In genomic region chr20:61559706-61560315, GRCh38 we compare ENCODE assay signal across 18 cellular contexts.
DNase-seq lines count a peak whose midpoint lies in the region; ATAC-seq, FAIRE-seq and TF ChIP-seq lines count a peak whose summit lies in the region.
"Had no signal": no experiment of that assay in that cellular context is flagged by ENCODE, and none has a peak within 500 bp of the region (broad histone marks: within the 10 kb centered on the region; RNA-seq: fewer than 3 reads in every experiment).

No MANE protein-coding gene starts in this region.

- H2BK15ac ChIP-seq in IMR-90 (ENCODE audit: low read depth, low read length) (no peak overlapping the region), mesendoderm (replicated peaks; ENCODE audit: low read depth) (no peak overlapping the region)

- POLR2A ChIA-PET in IMR-90 (lab: Charles Lee; ENCODE audit: unreplicated experiment) = no interaction called here
- POLR2A ChIA-PET in K562 (lab: Yijun Ruan, JAX) = interaction anchor here (0.8 kb wide), 1 partner anchor 11 kb away, joined by 4 read pairs; no protein-coding TSS in a partner anchor

- no peak overlapping the region for H2BK5ac ChIP-seq in IMR-90 (ENCODE audit: low read depth, low read length, poor library complexity, severe bottlenecking)
- peak overlapping the region; percentile 77 for H2BK5ac ChIP-seq in mesendoderm (ENCODE audit: low read length)

- no peak for TF ChIP-seq EP300 in K562 (IDR thresholded peaks at IDR 0.05; ENCODE audit: low read length)

- ATAC-seq in IMR-90 (ENCODE audit: low read depth) = no peak
- no peak for ATAC-seq in K562
- ATAC-seq in GM18867 (IDR thresholded peaks at IDR 0.05; ENCODE audit: unreplicated experiment) = no peak

- H3K14ac ChIP-seq in IMR-90 (replicated peaks; ENCODE audit: low read depth, low read length) = no peak overlapping the region

- H3K4me2 ChIP-seq in IMR-90 (ENCODE audit: low read depth, low read length) = no peak overlapping the region
- no peak overlapping the region for H3K4me2 ChIP-seq in K562 (ENCODE audit: insufficient read depth, low read length)
- no peak overlapping the region for H3K4me2 ChIP-seq in mesendoderm (ENCODE audit: low read length)

- dilution Hi-C loops in IMR-90 (cut with HindIII; ENCODE audit: low sequenced_read_pairs, unreplicated experiment) = no loop called here

- no peak overlapping the region for H4K91ac ChIP-seq in IMR-90 (ENCODE audit: insufficient read depth, low read depth, low read length)

- no peak overlapping the region for H4K5ac ChIP-seq in IMR-90 (ENCODE audit: low read depth, low read length)
- H4K5ac ChIP-seq in mesendoderm (ENCODE audit: low read length) = no peak overlapping the region

- TF ChIP-seq POLR2A in IMR-90 (IDR thresholded peaks at IDR 0.05; ENCODE audit: low read depth, low read length) = no peak
- TF ChIP-seq POLR2A in K562 (conservative IDR thresholded peaks at IDR 0.05) = no peak
- no peak for TF ChIP-seq POLR2A in thyroid gland (IDR thresholded peaks at IDR 0.05)

- no peak overlapping the region for H3K56ac ChIP-seq in IMR-90 (ENCODE audit: extremely low read depth, insufficient read depth, low read length)
- H3K56ac ChIP-seq in mesendoderm (ENCODE audit: low read length) = peak overlapping the region; percentile 75

- no peaks in the 10 kb centered on the region for H3K9me3 ChIP-seq in IMR-90 (ENCODE audit: control insufficient read depth, insufficient read depth, low read length)
- H3K9me3 ChIP-seq in K562 (replicated peaks; ENCODE audit: control insufficient read depth, insufficient read depth, low read depth, low read length) = no peaks in the 10 kb centered on the region
- H3K9me3 ChIP-seq in thyroid gland = no peaks in the 10 kb centered on the region
- H3K9me3 ChIP-seq: Caco-2, HAP-1 had no signal

- no peak overlapping the region for H4K8ac ChIP-seq in IMR-90 (ENCODE audit: low read depth in 2 of 2, low read length in 2 of 2)
- H4K8ac ChIP-seq in mesendoderm (ENCODE audit: low read depth, low read length) = no peak overlapping the region

- H3K4me1 ChIP-seq in IMR-90 (ENCODE audit: control insufficient read depth, insufficient read depth, low read length) (peaks cover 10% of the 10 kb centered on the region), K562 (replicated peaks in 1 of 2; ENCODE audit: control insufficient read depth in 2 of 2, insufficient read depth in 2 of 2, low read length in 2 of 2) (peaks cover 0 to 4% of the 10 kb centered on the region in 2 experiments; a peak in 2 of 5 replicates), mesendoderm (ENCODE audit: control insufficient read depth, low read depth, low read length) (peaks cover 6% of the 10 kb centered on the region), thyroid gland (no peaks in the 10 kb centered on the region)
- H3K4me1 ChIP-seq: Caco-2, HAP-1 had no signal

- H2AFZ ChIP-seq in IMR-90 (replicated peaks; ENCODE audit: low read length, poor library complexity) = peak overlapping the region; percentile 9
- H2AFZ ChIP-seq in K562 (ENCODE audit: low read depth, low read length) = no peak overlapping the region

- H2AK9ac ChIP-seq in IMR-90 (replicated peaks; ENCODE audit: low read depth, low read length, poor library complexity) = peak overlapping the region; percentile 9

- no peaks in the 10 kb centered on the region for H3K79me2 ChIP-seq in K562 (ENCODE audit: control insufficient read depth, insufficient read depth, low read length)
- no peaks in the 10 kb centered on the region for H3K79me2 ChIP-seq in mesendoderm (ENCODE audit: control insufficient read depth, insufficient read depth, low read length)

- H3K4ac ChIP-seq in IMR-90 (ENCODE audit: low read depth, low read length) (peak overlapping the region; percentile 11; the same call in 1 of the 2 replicates), mesendoderm (ENCODE audit: low read depth, low read length) (no peak overlapping the region)

- H3K23ac ChIP-seq in IMR-90 (ENCODE audit: low read depth, low read length) = no peak overlapping the region
- H3K23ac ChIP-seq in mesendoderm (ENCODE audit: low read length) = peak overlapping the region; percentile 69

- WGBS in IMR-90 (ENCODE audit: extremely low coverage in 2 of 2, insufficient read length in 1 of 2), 2 experiments = 87% methylated on average over 12 of the region's 19 CpGs; no CpG with 5 or more reads in 1 of the 2 experiments
- WGBS in K562 (ENCODE audit: insufficient coverage, low coverage, missing lambda C conversion rate) = 2% methylated on average over 19 of the region's 19 CpGs
- no CpG with 5 or more reads among the region's 19 CpGs for WGBS in mesendoderm (ENCODE audit: extremely low coverage, insufficient coverage, low lambda C conversion rate)
- 77 to 83% methylated on average over 12 to 19 of the region's 19 CpGs for WGBS in thyroid gland, 2 donors

- no TSS peak for BruUV-seq in IMR-90 (replicated peaks; lab: Mats Ljungman, UMichigan)
- no TSS peak for BruUV-seq in K562 (replicated peaks; lab: Mats Ljungman, UMichigan)

- no peak overlapping the region for H3K18ac ChIP-seq in IMR-90 (ENCODE audit: low read depth, low read length)
- H3K18ac ChIP-seq in mesendoderm (ENCODE audit: low read length) = no peak overlapping the region

- H3K79me1 ChIP-seq in IMR-90 (ENCODE audit: low read depth in 1 of 2, low read length in 2 of 2) (peaks cover 0 to under 1% of the 10 kb centered on the region in 2 experiments; a peak in 2 of 4 replicates), mesendoderm (ENCODE audit: low read length) (no peaks in the 10 kb centered on the region)

- CTCF ChIA-PET in IMR-90 (lab: Yijun Ruan, JAX) (interaction anchor here (0.5 kb wide), 1 partner anchor 331 kb away, joined by 3 read pairs; no protein-coding TSS in a partner anchor), K562 (lab: Yijun Ruan, JAX; ENCODE audit: low intra/inter-chr PET ratio) (no interaction called here)

- H2BK120ac ChIP-seq in IMR-90 (ENCODE audit: low read depth, low read length) (no peak overlapping the region), mesendoderm (ENCODE audit: low read depth, low read length) (no peak overlapping the region)

- TF ChIP-seq RAD21 in IMR-90 (IDR thresholded peaks at IDR 0.05; ENCODE audit: low read length) (no peak), K562 (CRISPR knock-in tag; conservative IDR thresholded peaks at IDR 0.05 in 1 of 2, IDR thresholded peaks at IDR 0.05 in 1 of 2) (no peak)

- in situ Hi-C loops in IMR-90 (cut with MboI; ENCODE audit: low sequenced_read_pairs) = no loop called here
- in situ Hi-C loops in K562 (cut with MboI) = no loop called here

- H3K27me3 ChIP-seq in IMR-90 (ENCODE audit: control insufficient read depth, insufficient read depth, low read length) (no peaks in the 10 kb centered on the region), K562 (ENCODE audit: control insufficient read depth in 2 of 2, insufficient read depth in 2 of 2, low read length in 2 of 2) (peaks cover 9 to 57% of the 10 kb centered on the region in 2 experiments; a peak in 3 of 5 replicates), mesendoderm (ENCODE audit: insufficient read depth, low read length, poor library complexity) (no peaks in the 10 kb centered on the region), thyroid gland (no peaks in the 10 kb centered on the region)

- H3K4me3 ChIP-seq in IMR-90 (ENCODE audit: insufficient read depth, low read depth, low read length) (no peak overlapping the region), K562 (no peak overlapping the region), mesendoderm (ENCODE audit: low read length) (no peak overlapping the region), thyroid gland (replicated peaks in 1 of 3) (no peak overlapping the region)
- H3K4me3 ChIP-seq: HAP-1 had no signal

- H3K9ac ChIP-seq in IMR-90 (ENCODE audit: low read depth, low read length) = no peak overlapping the region
- no peak overlapping the region; a peak in 1 of 4 replicates for H3K9ac ChIP-seq in K562 (ENCODE audit: insufficient read depth in 1 of 2, low read depth in 2 of 2, low read length in 2 of 2)
- no peak overlapping the region for H3K9ac ChIP-seq in mesendoderm (ENCODE audit: low read length)

- H2BK20ac ChIP-seq in IMR-90 (ENCODE audit: low read depth, low read length) = no peak overlapping the region; the same call in 1 of the 2 replicates

- H3K9me1 ChIP-seq in IMR-90 (ENCODE audit: insufficient read depth, low read length) (peaks cover 2% of the 10 kb centered on the region), K562 (ENCODE audit: control insufficient read depth, insufficient read depth, low read length) (no peaks in the 10 kb centered on the region)

- intact Hi-C loops in IMR-90 (cut with micrococcal nuclease) = no loop called here
- intact Hi-C loops in K562 (cut with micrococcal nuclease) = no loop called here
- intact Hi-C loops in thyroid gland (cut with DNase I) = no loop called here

- H3K27ac ChIP-seq in IMR-90 (ENCODE audit: insufficient read depth, low read length) (no peak overlapping the region), K562 (ENCODE audit: extremely low read depth, low read depth, low read length) (no peak overlapping the region), mesendoderm (ENCODE audit: low read depth, low read length) (no peak overlapping the region), thyroid gland (no peak overlapping the region)
- H3K27ac ChIP-seq: C4-2B had no signal

- H3K36me3 ChIP-seq in IMR-90 (ENCODE audit: control insufficient read depth, insufficient read depth, low read length) (no peaks in the 10 kb centered on the region), K562 (ENCODE audit: control insufficient read depth, insufficient read depth, low read length) (no peaks in the 10 kb centered on the region), mesendoderm (ENCODE audit: control insufficient read depth, insufficient read depth, low read length) (no peaks in the 10 kb centered on the region), thyroid gland (no peaks in the 10 kb centered on the region)
- H3K36me3 ChIP-seq: HAP-1 had no signal

- FAIRE-seq in K562 (lab: Jason Lieb, UNC) = no peak
- FAIRE-seq: A204.1, D721Med, G401.6, GM12891, GM18507, GM19239 had no signal

- H4K20me1 ChIP-seq in IMR-90 (ENCODE audit: insufficient read depth, low read length) (peaks cover 2% of the 10 kb centered on the region; the same call in 1 of the 2 replicates), K562 (replicated peaks; ENCODE audit: control insufficient read depth, insufficient read depth, low read length) (0 out of 2 replicates have a peak, but pooled peaks cover 3% of the 10 kb centered on the region)

- H2AK5ac ChIP-seq in IMR-90 (ENCODE audit: low read depth, low read length) = 0 out of 2 replicates have a peak overlapping the region, but pooled peaks have one; percentile 40
- peak overlapping the region; percentile 92 for H2AK5ac ChIP-seq in mesendoderm (ENCODE audit: low read length)

- no peak for DNase-seq in IMR-90
- DNase-seq in K562 (ENCODE audit: extremely low read depth in 1 of 4, low spot score in 3 of 4) = no peak
- peak; percentile 52 for DNase-seq in mesendoderm
- no peak for DNase-seq in islet precursor cell
- no peak for DNase-seq in thyroid gland
- DNase-seq: AML-193; CD4-positive, alpha-beta T cell; KG1 had no signal

- TF ChIP-seq CTCF in IMR-90 (conservative IDR thresholded peaks at IDR 0.05; ENCODE audit: low read depth, low read length) (no peak), K562 (IDR thresholded peaks at IDR 0.05 in 2 of 3, conservative IDR thresholded peaks at IDR 0.05 in 1 of 3; ENCODE audit: insufficient read depth in 2 of 3, low read depth in 1 of 3, low read length in 3 of 3) (no peak), thyroid gland (IDR thresholded peaks at IDR 0.05) (no peak)

TF ChIP-seq in IMR-90, 13 proteins besides CTCF, POLR2A, EP300 and RAD21 (continues in another document):
- TF ChIP-seq RFX5 (IDR thresholded peaks at IDR 0.05; ENCODE audit: low read depth, low read length) = no peak
